Comparison of ENCODE assay signal across 1 cellular context in the genomic region with DNA sequence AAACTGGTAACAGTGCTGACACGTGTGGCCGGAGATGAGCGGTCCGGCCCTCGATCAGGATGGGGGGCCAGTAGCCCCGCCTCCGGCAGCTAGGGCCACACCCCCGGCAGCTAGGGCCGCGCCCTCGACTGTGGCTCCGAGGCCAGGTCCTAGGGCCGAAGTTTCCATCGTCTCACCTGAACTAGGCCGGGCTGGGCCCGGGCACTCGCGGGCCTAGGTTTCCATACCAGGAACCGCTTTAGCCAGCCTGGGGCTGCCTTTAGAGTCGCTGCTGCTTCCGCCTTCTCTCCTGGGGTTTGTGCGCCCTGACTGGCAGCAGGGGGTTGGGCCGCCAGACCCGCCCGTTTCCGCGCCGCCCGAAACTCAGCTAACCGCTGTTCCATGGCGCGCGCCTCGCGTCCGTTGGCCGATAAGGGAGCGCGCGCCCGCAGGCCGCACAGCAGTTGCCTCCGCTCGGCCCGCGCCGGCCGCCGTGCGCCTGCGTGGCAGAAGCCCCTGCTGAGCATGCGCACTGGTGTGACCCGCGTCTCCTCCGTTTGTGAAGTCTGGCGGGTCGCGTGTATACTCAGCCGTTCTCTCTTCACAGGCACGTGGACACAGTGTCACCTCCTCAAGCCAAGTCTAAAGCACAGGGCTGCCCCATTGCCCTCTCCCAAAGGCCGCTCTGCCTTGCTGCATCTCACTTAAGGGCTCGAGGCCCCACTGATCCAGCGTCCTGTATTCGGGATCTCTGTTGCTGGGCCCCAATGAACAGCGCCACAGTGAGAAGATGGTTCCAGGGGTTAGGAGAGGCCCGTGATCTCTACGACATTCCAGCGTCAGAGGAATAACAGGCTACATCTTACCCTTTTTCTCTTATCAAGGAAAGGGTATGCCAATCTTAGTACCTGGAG.
TF ChIP-seq lines count a peak whose summit lies in the region.

TSS of gene SAYSD1 (minus strand) at position 480 of the 893 bp plus-strand sequence. CDS start at position 383, 97 bp downstream.

TF ChIP-seq in HepG2, 621 proteins besides CTCF, POLR2A, EP300 and RAD21 (continued from another document and continues in another):
- TF ChIP-seq, protein P1, sequence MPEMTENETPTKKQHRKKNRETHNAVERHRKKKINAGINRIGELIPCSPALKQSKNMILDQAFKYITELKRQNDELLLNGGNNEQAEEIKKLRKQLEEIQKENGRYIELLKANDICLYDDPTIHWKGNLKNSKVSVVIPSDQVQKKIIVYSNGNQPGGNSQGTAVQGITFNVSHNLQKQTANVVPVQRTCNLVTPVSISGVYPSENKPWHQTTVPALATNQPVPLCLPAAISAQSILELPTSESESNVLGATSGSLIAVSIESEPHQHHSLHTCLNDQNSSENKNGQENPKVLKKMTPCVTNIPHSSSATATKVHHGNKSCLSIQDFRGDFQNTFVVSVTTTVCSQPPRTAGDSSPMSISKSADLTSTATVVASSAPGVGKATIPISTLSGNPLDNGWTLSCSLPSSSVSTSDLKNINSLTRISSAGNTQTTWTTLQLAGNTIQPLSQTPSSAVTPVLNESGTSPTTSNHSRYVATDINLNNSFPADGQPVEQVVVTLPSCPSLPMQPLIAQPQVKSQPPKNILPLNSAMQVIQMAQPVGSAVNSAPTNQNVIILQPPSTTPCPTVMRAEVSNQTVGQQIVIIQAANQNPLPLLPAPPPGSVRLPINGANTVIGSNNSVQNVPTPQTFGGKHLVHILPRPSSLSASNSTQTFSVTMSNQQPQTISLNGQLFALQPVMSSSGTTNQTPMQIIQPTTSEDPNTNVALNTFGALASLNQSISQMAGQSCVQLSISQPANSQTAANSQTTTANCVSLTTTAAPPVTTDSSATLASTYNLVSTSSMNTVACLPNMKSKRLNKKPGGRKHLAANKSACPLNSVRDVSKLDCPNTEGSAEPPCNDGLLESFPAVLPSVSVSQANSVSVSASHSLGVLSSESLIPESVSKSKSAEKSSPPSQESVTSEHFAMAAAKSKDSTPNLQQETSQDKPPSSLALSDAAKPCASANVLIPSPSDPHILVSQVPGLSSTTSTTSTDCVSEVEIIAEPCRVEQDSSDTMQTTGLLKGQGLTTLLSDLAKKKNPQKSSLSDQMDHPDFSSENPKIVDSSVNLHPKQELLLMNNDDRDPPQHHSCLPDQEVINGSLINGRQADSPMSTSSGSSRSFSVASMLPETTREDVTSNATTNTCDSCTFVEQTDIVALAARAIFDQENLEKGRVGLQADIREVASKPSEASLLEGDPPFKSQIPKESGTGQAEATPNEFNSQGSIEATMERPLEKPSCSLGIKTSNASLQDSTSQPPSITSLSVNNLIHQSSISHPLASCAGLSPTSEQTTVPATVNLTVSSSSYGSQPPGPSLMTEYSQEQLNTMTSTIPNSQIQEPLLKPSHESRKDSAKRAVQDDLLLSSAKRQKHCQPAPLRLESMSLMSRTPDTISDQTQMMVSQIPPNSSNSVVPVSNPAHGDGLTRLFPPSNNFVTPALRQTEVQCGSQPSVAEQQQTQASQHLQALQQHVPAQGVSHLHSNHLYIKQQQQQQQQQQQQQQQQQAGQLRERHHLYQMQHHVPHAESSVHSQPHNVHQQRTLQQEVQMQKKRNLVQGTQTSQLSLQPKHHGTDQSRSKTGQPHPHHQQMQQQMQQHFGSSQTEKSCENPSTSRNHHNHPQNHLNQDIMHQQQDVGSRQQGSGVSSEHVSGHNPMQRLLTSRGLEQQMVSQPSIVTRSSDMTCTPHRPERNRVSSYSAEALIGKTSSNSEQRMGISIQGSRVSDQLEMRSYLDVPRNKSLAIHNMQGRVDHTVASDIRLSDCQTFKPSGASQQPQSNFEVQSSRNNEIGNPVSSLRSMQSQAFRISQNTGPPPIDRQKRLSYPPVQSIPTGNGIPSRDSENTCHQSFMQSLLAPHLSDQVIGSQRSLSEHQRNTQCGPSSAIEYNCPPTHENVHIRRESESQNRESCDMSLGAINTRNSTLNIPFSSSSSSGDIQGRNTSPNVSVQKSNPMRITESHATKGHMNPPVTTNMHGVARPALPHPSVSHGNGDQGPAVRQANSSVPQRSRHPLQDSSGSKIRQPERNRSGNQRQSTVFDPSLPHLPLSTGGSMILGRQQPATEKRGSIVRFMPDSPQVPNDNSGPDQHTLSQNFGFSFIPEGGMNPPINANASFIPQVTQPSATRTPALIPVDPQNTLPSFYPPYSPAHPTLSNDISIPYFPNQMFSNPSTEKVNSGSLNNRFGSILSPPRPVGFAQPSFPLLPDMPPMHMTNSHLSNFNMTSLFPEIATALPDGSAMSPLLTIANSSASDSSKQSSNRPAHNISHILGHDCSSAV (CRISPR knock-in tag; IDR thresholded peaks at IDR 0.05; ENCODE audit: borderline replicate concordance): no peak
- TF ChIP-seq USF2 (IDR thresholded peaks at IDR 0.05; ENCODE audit: low read depth, low read length) (peak; percentile 45), USF2 (CRISPR knock-in tag; IDR thresholded peaks at IDR 0.05; ENCODE audit: borderline replicate concordance) (peak; percentile 64; the same call in 1 of the 2 replicates), ZNF597 (CRISPR knock-in tag; IDR thresholded peaks at IDR 0.05) (no peak), IKZF1 (IDR thresholded peaks at IDR 0.05) (no peak), XBP1 (CRISPR knock-in tag; IDR thresholded peaks at IDR 0.05) (peak; percentile 87; the same call in 1 of the 2 replicates), HCFC1 (IDR thresholded peaks at IDR 0.05; ENCODE audit: low read depth, low read length) (no peak), CEBPB (IDR thresholded peaks at IDR 0.05; ENCODE audit: borderline replicate concordance, low read depth, low read length) (no peak), ZNF253 (CRISPR knock-in tag; IDR thresholded peaks at IDR 0.05; ENCODE audit: borderline replicate concordance) (peak; percentile 98), ZFP1 (CRISPR knock-in tag; IDR thresholded peaks at IDR 0.05) (0 out of 2 replicates have a peak, but pooled peaks have one; percentile 9), ZBTB26 (CRISPR knock-in tag; IDR thresholded peaks at IDR 0.05; ENCODE audit: borderline replicate concordance) (peak; percentile 86; the same call in 1 of the 2 replicates), ZNF646 (CRISPR knock-in tag; IDR thresholded peaks at IDR 0.05) (no peak), ZNF639 (CRISPR knock-in tag; conservative IDR thresholded peaks at IDR 0.05) (no peak; the same call in 1 of the 2 replicates), ZNF891 (CRISPR knock-in tag; IDR thresholded peaks at IDR 0.05) (peak; percentile 99), ZNF883 (CRISPR knock-in tag; IDR thresholded peaks at IDR 0.05; ENCODE audit: not compliant biosample characterization) (peak; percentile 97), ZNF552 (CRISPR knock-in tag; IDR thresholded peaks at IDR 0.05; ENCODE audit: borderline replicate concordance) (peak; percentile 97), SOX13 (IDR thresholded peaks at IDR 0.05) (no peak), SOX13 (CRISPR knock-in tag; conservative IDR thresholded peaks at IDR 0.05 in 1 of 2, IDR thresholded peaks at IDR 0.05 in 1 of 2) (no peak; a peak in 1 of 4 replicates)
- TF ChIP-seq, protein P2, sequence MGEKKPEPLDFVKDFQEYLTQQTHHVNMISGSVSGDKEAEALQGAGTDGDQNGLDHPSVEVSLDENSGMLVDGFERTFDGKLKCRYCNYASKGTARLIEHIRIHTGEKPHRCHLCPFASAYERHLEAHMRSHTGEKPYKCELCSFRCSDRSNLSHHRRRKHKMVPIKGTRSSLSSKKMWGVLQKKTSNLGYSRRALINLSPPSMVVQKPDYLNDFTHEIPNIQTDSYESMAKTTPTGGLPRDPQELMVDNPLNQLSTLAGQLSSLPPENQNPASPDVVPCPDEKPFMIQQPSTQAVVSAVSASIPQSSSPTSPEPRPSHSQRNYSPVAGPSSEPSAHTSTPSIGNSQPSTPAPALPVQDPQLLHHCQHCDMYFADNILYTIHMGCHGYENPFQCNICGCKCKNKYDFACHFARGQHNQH (CRISPR knock-in tag; IDR thresholded peaks at IDR 0.05): peak; percentile 87
